Comparison of ENCODE assay signal across 11 cellular contexts in genomic region chr14:20802341-20803084, GRCh38. TPM values are rescaled to one million over a fixed set of nuclear protein-coding genes. Genes with fewer than 3 reads are reported as not detected.
A peak's percentile ranks its signal among the peaks of the same experiment; 100 is the strongest.
DNase-seq lines count a peak whose midpoint lies in the region; ATAC-seq and TF ChIP-seq lines count a peak whose summit lies in the region.
"Had no signal": no experiment of that assay in that cellular context is flagged by ENCODE, and none has a peak within 500 bp of the region (broad histone marks: within the 10 kb centered on the region; RNA-seq: fewer than 3 reads in every experiment).

TSS of gene RNASE1 (minus strand) at chr14:20802844. CDS start at chr14:20802068, 776 bp downstream.

- no peaks in the 10 kb centered on the region; the same call in 2 of the 3 replicates for H3K36me3 Mint-ChIP-seq in GM23338 (ENCODE audit: low read depth)
- H3K36me3 Mint-ChIP-seq: CD4-positive, CD25-positive, alpha-beta regulatory T cell had no signal

- no peak within 1 kb of the TSS for H3K4me3 Mint-ChIP-seq in GM23338
- H3K4me3 Mint-ChIP-seq: CD4-positive, CD25-positive, alpha-beta regulatory T cell had no signal

- H3K4me2 ChIP-seq in GM23338 = no peak within 1 kb of the TSS
- no peak within 1 kb of the TSS for H3K4me2 ChIP-seq in mammary epithelial cell (ENCODE audit: insufficient read depth, low read depth, low read length)

- dilution Hi-C loops in mammary epithelial cell (cut with HindIII; ENCODE audit: low sequenced_read_pairs) = no loop called here

- WGBS in right lobe of liver (ENCODE audit: insufficient coverage, low coverage, low lambda C conversion rate, missing lambda C conversion rate) = 26% methylated on average over 10 of the region's 11 CpGs
- 78% methylated on average over 10 of the region's 11 CpGs for WGBS in mammary epithelial cell (ENCODE audit: low coverage, missing lambda C conversion rate)

- H3F3A ChIP-seq in GM23338 (replicated peaks; ENCODE audit: low read depth) = no peaks in the 10 kb centered on the region

- no peaks in the 10 kb centered on the region for H3K9me3 Mint-ChIP-seq in GM23338

- H3K9ac ChIP-seq in duodenal mucosa (ENCODE audit: low read depth in 1 of 2, low read length in 2 of 2) (peak within 1 kb of the TSS; percentile 4 to 43), skeletal muscle tissue (ENCODE audit: low read depth in 1 of 3, low read length in 3 of 3) (peak within 1 kb of the TSS; percentile 27 to 64 (median 33)), mammary epithelial cell (ENCODE audit: insufficient read depth, low read length) (no peak within 1 kb of the TSS)

- H4K20me1 ChIP-seq in GM23338 (replicated peaks; ENCODE audit: insufficient read depth) = no peaks in the 10 kb centered on the region
- H4K20me1 ChIP-seq in mammary epithelial cell (ENCODE audit: insufficient read depth, low read length) = no peaks in the 10 kb centered on the region

- H3K4me3 ChIP-seq in GM23338 = no peak within 1 kb of the TSS
- H3K4me3 ChIP-seq in duodenal mucosa (ENCODE audit: low read depth in 1 of 2, low read length in 2 of 2) = peak within 1 kb of the TSS; percentile 24 to 74
- peak within 1 kb of the TSS; percentile 18 to 24 (median 20) for H3K4me3 ChIP-seq in right lobe of liver
- peak within 1 kb of the TSS; percentile 56 to 73 (median 67) for H3K4me3 ChIP-seq in skeletal muscle tissue (ENCODE audit: low read length in 3 of 3)
- H3K4me3 ChIP-seq in mammary epithelial cell (replicated peaks in 1 of 3; ENCODE audit: insufficient read depth in 1 of 3, low read depth in 2 of 3, low read length in 3 of 3) = no peak within 1 kb of the TSS

- peaks cover 29% of the 10 kb centered on the region for H3K4me1 ChIP-seq in GM23338 (ENCODE audit: insufficient read depth)
- H3K4me1 ChIP-seq in duodenal mucosa (ENCODE audit: control insufficient read depth in 1 of 2, insufficient read depth in 2 of 2, low read length in 2 of 2) = peaks cover 28 to 38% of the 10 kb centered on the region in 2 donors
- peaks cover 0 to 7% (median 0%) of the 10 kb centered on the region in 4 donors for H3K4me1 ChIP-seq in right lobe of liver
- H3K4me1 ChIP-seq in skeletal muscle tissue (ENCODE audit: control insufficient read depth in 3 of 3, insufficient read depth in 3 of 3, low read length in 3 of 3) = peaks cover 0 to 3% (median 0%) of the 10 kb centered on the region in 3 donors
- no peaks in the 10 kb centered on the region for H3K4me1 ChIP-seq in mammary epithelial cell (ENCODE audit: insufficient read depth, low read length)

- TF ChIP-seq CTCF in GM23338 (conservative IDR thresholded peaks at IDR 0.05; ENCODE audit: low read depth in 2 of 2) = no peak
- no peak for TF ChIP-seq CTCF in right lobe of liver (IDR thresholded peaks at IDR 0.05)
- no peak for TF ChIP-seq CTCF in mammary epithelial cell (conservative IDR thresholded peaks at IDR 0.05 in 1 of 2, IDR thresholded peaks at IDR 0.05 in 1 of 2; ENCODE audit: extremely low read depth in 1 of 2, insufficient read depth in 1 of 2, low read depth in 1 of 2, low read length in 2 of 2)

- H3K27ac ChIP-seq in GM23338 (ENCODE audit: low read depth) = no peak within 1 kb of the TSS
- no peak within 1 kb of the TSS for H3K27ac ChIP-seq in duodenal mucosa (ENCODE audit: low read depth, low read length)
- H3K27ac ChIP-seq in right lobe of liver = peak within 1 kb of the TSS in 2 of 3 donors; percentile 24 to 63
- H3K27ac ChIP-seq in skeletal muscle tissue (ENCODE audit: low read depth, low read length) = peak within 1 kb of the TSS; percentile 51
- H3K27ac ChIP-seq in mammary epithelial cell (ENCODE audit: insufficient read depth, low read depth, low read length) = no peak within 1 kb of the TSS

- intact Hi-C loops in right lobe of liver (cut with DNase I) = no loop called here
- intact Hi-C loops in mammary epithelial cell (cut with micrococcal nuclease) = no loop called here

- no peaks in the 10 kb centered on the region for H3K79me2 ChIP-seq in GM23338 (replicated peaks; ENCODE audit: insufficient read depth)
- H3K79me2 ChIP-seq in mammary epithelial cell (ENCODE audit: insufficient read depth, low read length) = no peaks in the 10 kb centered on the region

- H3K27me3 ChIP-seq in GM23338 (ENCODE audit: insufficient read depth) = no peaks in the 10 kb centered on the region
- no peaks in the 10 kb centered on the region for H3K27me3 ChIP-seq in duodenal mucosa (ENCODE audit: control insufficient read depth in 1 of 2, insufficient read depth in 2 of 2, low read length in 2 of 2)
- no peaks in the 10 kb centered on the region for H3K27me3 ChIP-seq in right lobe of liver
- H3K27me3 ChIP-seq in skeletal muscle tissue (ENCODE audit: control insufficient read depth in 3 of 3, insufficient read depth in 3 of 3, low read length in 3 of 3) = peaks cover 3 to 20% (median 8%) of the 10 kb centered on the region in 3 donors
- peaks cover 1% of the 10 kb centered on the region for H3K27me3 ChIP-seq in mammary epithelial cell (ENCODE audit: insufficient read depth, low read length)

- peak; percentile 31 for TF ChIP-seq POLR2A in right lobe of liver (IDR thresholded peaks at IDR 0.05)

- H3K4me1 Mint-ChIP-seq in GM23338 = peaks cover 49% of the 10 kb centered on the region

- H2AFZ ChIP-seq in GM23338 (peak within 1 kb of the TSS; percentile 74), mammary epithelial cell (ENCODE audit: low read depth, low read length) (no peak within 1 kb of the TSS)

- BruUV-seq in mammary epithelial cell (replicated peaks; lab: Mats Ljungman, UMichigan) = no TSS peak

- no peaks in the 10 kb centered on the region for H3K27me3 Mint-ChIP-seq in GM23338 (ENCODE audit: insufficient read depth, low read depth, poor library complexity)

- ATAC-seq in GM23338 = no peak
- ATAC-seq in right lobe of liver = peak; percentile 29 to 69 (median 55)
- no peak for ATAC-seq in GM21526 (IDR thresholded peaks at IDR 0.05; ENCODE audit: low FRiP score, unreplicated experiment)

- in situ Hi-C loops in mammary epithelial cell (cut with MboI; ENCODE audit: low sequenced_read_pairs in 2 of 2) = no loop called here

- CTCF ChIA-PET in mammary epithelial cell (lab: Charles Lee; ENCODE audit: low non-redundant PET) = no interaction called here

- H3K9me2 ChIP-seq in GM23338 (ENCODE audit: insufficient read depth) = peaks cover 12% of the 10 kb centered on the region

- no peaks in the 10 kb centered on the region for H3K9me3 ChIP-seq in duodenal mucosa (ENCODE audit: control insufficient read depth in 1 of 2, low read length in 2 of 2)
- H3K9me3 ChIP-seq in right lobe of liver = no peaks in the 10 kb centered on the region
- H3K9me3 ChIP-seq in skeletal muscle tissue (ENCODE audit: control insufficient read depth in 3 of 3, low read length in 3 of 3) = no peaks in the 10 kb centered on the region
- no peaks in the 10 kb centered on the region for H3K9me3 ChIP-seq in mammary epithelial cell (replicated peaks; ENCODE audit: insufficient read depth, low read length)

- DNase-seq in GM23338 (ENCODE audit: low spot score) = no peak
- no peak for DNase-seq in right lobe of liver
- DNase-seq in NOMO-1 treated with DMSO at 0.1 percent for 48 hours (lab: John Stamatoyannopoulos, UW; ENCODE audit: unreplicated experiment) = no peak
- DNase-seq in mammary epithelial cell = no peak
- no peak for DNase-seq in NCI-H526 (lab: John Stamatoyannopoulos, UW)
- DNase-seq: CD4-positive, CD25-positive, alpha-beta regulatory T cell; IMR-90; NCI-H774 had no signal

- H3K36me3 ChIP-seq in GM23338 (ENCODE audit: insufficient read depth) = no peaks in the 10 kb centered on the region
- no peaks in the 10 kb centered on the region for H3K36me3 ChIP-seq in duodenal mucosa (ENCODE audit: control insufficient read depth in 1 of 2, insufficient read depth in 2 of 2, low read length in 2 of 2)
- no peaks in the 10 kb centered on the region for H3K36me3 ChIP-seq in right lobe of liver
- no peaks in the 10 kb centered on the region for H3K36me3 ChIP-seq in skeletal muscle tissue (ENCODE audit: control insufficient read depth in 3 of 3, insufficient read depth in 3 of 3, low read length in 3 of 3)
- H3K36me3 ChIP-seq in mammary epithelial cell (ENCODE audit: insufficient read depth, low read length) = no peaks in the 10 kb centered on the region

- H3K27ac Mint-ChIP-seq in GM23338 = no peak within 1 kb of the TSS

RNA-seq across cellular contexts. Expression of gene RNASE1, which starts in this region (rescaled TPM):
- 0.56 TPM in 1 of 2 replicates, not detected in the other for total RNA-seq in GM23338 (2014; rRNA removed; shearing (Covaris generic))
- polyA plus RNA-seq in GM23338 (2016; fragmentation: Nextera tagmentation; extraction: Ambion mirVana) (1.7 and 2.0 TPM in 2 replicates), mammary epithelial cell (not detected)
- total RNA-seq in right lobe of liver (100 to 1,000 TPM in 1 of 6 experiments, 10 to 100 TPM in 5; 20.1 to 106 (median 34.1) TPM), skeletal muscle tissue (113 TPM), mammary epithelial cell (not detected)
- not detected for polyA minus RNA-seq in mammary epithelial cell
- total RNA-seq: CD4-positive, CD25-positive, alpha-beta regulatory T cell; IMR-90 had no signal
- polyA plus RNA-seq: CD4-positive, CD25-positive, alpha-beta regulatory T cell; IMR-90 had no signal

Comparison
In these comparisons a context has a peak if more than half of its experiments do, and no peak if none do; other contexts are left out.
1. RNA of gene RNASE1 (total RNA-seq): 113 TPM in skeletal muscle tissue (single experiment) and 20.1 to 106 TPM in right lobe of liver; 0.56 TPM in GM23338 and not detected in mammary epithelial cell; every median in the first group is over 10 times any median in the second.
2. ATAC-seq: peak in right lobe of liver (4 of 4); none in GM23338 (single experiment) and GM21526 (single experiment).
3. H3K27ac ChIP-seq: peak in right lobe of liver (2 of 3) and skeletal muscle tissue (single experiment); none in GM23338 (single experiment), duodenal mucosa (single experiment) and mammary epithelial cell (single experiment).
4. H3K4me3 ChIP-seq: peak in duodenal mucosa (2 of 2), right lobe of liver (3 of 3) and skeletal muscle tissue (3 of 3); none in GM23338 (single experiment) and mammary epithelial cell (0 of 3).